Comparison of ENCODE assay signal across 1 cellular context in genomic region chr18:9952633-9953416, GRCh38.
TF ChIP-seq lines count a peak whose summit lies in the region.

No MANE protein-coding gene starts in this region.

TF ChIP-seq in K562, 482 proteins besides CTCF, POLR2A, EP300 and RAD21 (continued from another document and continues in another):
- TF ChIP-seq ARID3B (CRISPR knock-in tag; IDR thresholded peaks at IDR 0.05; ENCODE audit: borderline replicate concordance): no peak
- TF ChIP-seq CUX1 (CRISPR knock-in tag; IDR thresholded peaks at IDR 0.05): no peak
- peak; percentile 46; the same call in 1 of the 2 replicates for TF ChIP-seq CC2D1A (IDR thresholded peaks at IDR 0.05)
- TF ChIP-seq SNRNP70 (optimal IDR thresholded peaks at IDR 0.05; ENCODE audit: low read depth, low read length): no peak
- no peak for TF ChIP-seq RFX7 (CRISPR knock-in tag; IDR thresholded peaks at IDR 0.05)
- TF ChIP-seq POLR2AphosphoS2 (IDR thresholded peaks at IDR 0.05; ENCODE audit: low read length): 0 out of 2 replicates have a peak, but pooled peaks have one; percentile 19
- TF ChIP-seq TEAD2 (tag; IDR thresholded peaks at IDR 0.05): no peak
- no peak for TF ChIP-seq BCL6 (CRISPR knock-in tag; IDR thresholded peaks at IDR 0.05)
- TF ChIP-seq TCF7 (IDR thresholded peaks at IDR 0.05; ENCODE audit: borderline replicate concordance): no peak
- TF ChIP-seq PTRF (tag; IDR thresholded peaks at IDR 0.05): no peak
- no peak for TF ChIP-seq CLOCK (CRISPR knock-in tag; IDR thresholded peaks at IDR 0.05; ENCODE audit: borderline replicate concordance)
- no peak for TF ChIP-seq RBM17 (IDR thresholded peaks at IDR 0.05; ENCODE audit: borderline replicate concordance, low read depth, low read length)
- no peak for TF ChIP-seq ELK3 (CRISPR knock-in tag; IDR thresholded peaks at IDR 0.05)
- no peak; the same call in 1 of the 2 replicates for TF ChIP-seq E2F1 (CRISPR knock-in tag; IDR thresholded peaks at IDR 0.05)
- TF ChIP-seq CREB1 (IDR thresholded peaks at IDR 0.05): no peak
- no peak for TF ChIP-seq CREB1 (CRISPR knock-in tag; IDR thresholded peaks at IDR 0.05)
- TF ChIP-seq ZBTB49 (CRISPR knock-in tag; IDR thresholded peaks at IDR 0.05; ENCODE audit: borderline replicate concordance): no peak
- TF ChIP-seq MLX (CRISPR knock-in tag; conservative IDR thresholded peaks at IDR 0.05): no peak
- no peak for TF ChIP-seq SUPT5H (IDR thresholded peaks at IDR 0.05)
- TF ChIP-seq CXXC5 (CRISPR knock-in tag; IDR thresholded peaks at IDR 0.05): 0 out of 2 replicates have a peak, but pooled peaks have one; percentile 36
- no peak for TF ChIP-seq ASH1L (IDR thresholded peaks at IDR 0.05; ENCODE audit: borderline replicate concordance, low read depth, partially characterized antibody)
- peak; percentile 29; the same call in 1 of the 2 replicates for TF ChIP-seq NFE2 (IDR thresholded peaks at IDR 0.05; ENCODE audit: low read depth)
- no peak for TF ChIP-seq GTF2F1 (IDR thresholded peaks at IDR 0.05; ENCODE audit: low read depth, low read length)
- TF ChIP-seq ZNF431 (CRISPR knock-in tag; IDR thresholded peaks at IDR 0.05): no peak
- no peak for TF ChIP-seq ZNF785 (CRISPR knock-in tag; IDR thresholded peaks at IDR 0.05)
- no peak for TF ChIP-seq ZNF79 (CRISPR knock-in tag; IDR thresholded peaks at IDR 0.05; ENCODE audit: low read depth)
- no peak for TF ChIP-seq IRF9 (tag; IDR thresholded peaks at IDR 0.05)
- no peak for TF ChIP-seq NFE2L1 (tag; IDR thresholded peaks at IDR 0.05; ENCODE audit: borderline replicate concordance, low read depth)
- no peak for TF ChIP-seq NRF1 (conservative IDR thresholded peaks at IDR 0.05 in 1 of 2, IDR thresholded peaks at IDR 0.05 in 1 of 2)
- no peak for TF ChIP-seq KLF13 (tag; IDR thresholded peaks at IDR 0.05; ENCODE audit: borderline replicate concordance, low read depth)
- TF ChIP-seq NCOA4 (IDR thresholded peaks at IDR 0.05; ENCODE audit: partially characterized antibody): no peak
- no peak for TF ChIP-seq ZZZ3 (IDR thresholded peaks at IDR 0.05)
- no peak for TF ChIP-seq PBX2 (CRISPR knock-in tag; IDR thresholded peaks at IDR 0.05; ENCODE audit: low read depth)
- TF ChIP-seq PBX2 (tag; conservative IDR thresholded peaks at IDR 0.05; ENCODE audit: low read depth): peak; percentile 92
- no peak for TF ChIP-seq CEBPZ (IDR thresholded peaks at IDR 0.05; ENCODE audit: borderline replicate concordance, low read depth, low read length)
- TF ChIP-seq ZBTB17 (CRISPR knock-in tag; IDR thresholded peaks at IDR 0.05): no peak
- no peak; the same call in 1 of the 2 replicates for TF ChIP-seq POLR2H (tag; IDR thresholded peaks at IDR 0.05; ENCODE audit: low read depth)
- TF ChIP-seq PCBP2 (IDR thresholded peaks at IDR 0.05; ENCODE audit: low read depth, low read length, poor library complexity, severe bottlenecking): no peak
- TF ChIP-seq HDGF (IDR thresholded peaks at IDR 0.05): no peak
